ENCODE assay signal across 9 cellular contexts in genomic region chr7:2527505-2528464, GRCh38. TPM values are rescaled to one million over a fixed set of nuclear protein-coding genes. Genes with fewer than 3 reads are reported as not detected.
DNase-seq lines count a peak whose midpoint lies in the region; ATAC-seq and TF ChIP-seq lines count a peak whose summit lies in the region.
"Had no signal": no experiment of that assay in that cellular context is flagged by ENCODE, and none has a peak within 500 bp of the region (broad histone marks: within the 10 kb centered on the region; RNA-seq: fewer than 3 reads in every experiment).

No MANE protein-coding gene starts in this region.

- H3K27ac ChIP-seq in Panc1 (ENCODE audit: low read length) (peak overlapping the region; percentile 85), sigmoid colon (peak overlapping the region in 2 of 4 donors; percentile 61 to 70)

- H3K36me3 ChIP-seq in Panc1 (ENCODE audit: control insufficient read depth, insufficient read depth, low read length) (no peaks in the 10 kb centered on the region), mucosa of stomach (ENCODE audit: control insufficient read depth, insufficient read depth, low read length) (peaks cover 33% of the 10 kb centered on the region), sigmoid colon (no peaks in the 10 kb centered on the region)

- H3K9me3 ChIP-seq in Panc1 (ENCODE audit: control insufficient read depth, insufficient read depth, low read depth, low read length): no peaks in the 10 kb centered on the region
- no peaks in the 10 kb centered on the region for H3K9me3 ChIP-seq in mucosa of stomach (ENCODE audit: control insufficient read depth, low read length)
- no peaks in the 10 kb centered on the region for H3K9me3 ChIP-seq in sigmoid colon

- no TSS peak for BruUV-seq in Panc1 (replicated peaks; lab: Mats Ljungman, UMichigan)

- peak overlapping the region; percentile 23 for H3K9ac ChIP-seq in mucosa of stomach (ENCODE audit: low read length)

- intact Hi-C loops in Panc1 (cut with micrococcal nuclease; ENCODE audit: unreplicated experiment) (no loop called here), sigmoid colon (cut with DNase I) (no loop called here)

- H3K4me3 ChIP-seq in Panc1 (ENCODE audit: low read depth in 2 of 2, low read length in 2 of 2) (no peak overlapping the region), astrocyte of the spinal cord (ENCODE audit: low read depth, low read length) (no peak overlapping the region), mucosa of stomach (ENCODE audit: low read length) (no peak overlapping the region), sigmoid colon (no peak overlapping the region)

- H3K4me1 ChIP-seq in Panc1 (ENCODE audit: control insufficient read depth, insufficient read depth, low read length) (peaks cover 83% of the 10 kb centered on the region), mucosa of stomach (ENCODE audit: control insufficient read depth, insufficient read depth, low read length) (peaks cover 84% of the 10 kb centered on the region), sigmoid colon (peaks cover 0 to 46% (median 27%) of the 10 kb centered on the region in 4 donors)

- TF ChIP-seq EP300 in sigmoid colon (IDR thresholded peaks at IDR 0.05): no peak

- CTCF ChIA-PET in Panc1 (lab: Charles Lee): interaction anchor here (0.6 to 1.6 kb wide), 3 partner anchors 48 to 941 kb away, joined by 3 to 10 read pairs (median 3); no protein-coding TSS in a partner anchor

- in situ Hi-C loops in Panc1 (cut with HindIII; ENCODE audit: low pct_unique_long_range_greater_than_20kb, low sequenced_read_pairs) (no loop called here), astrocyte of the spinal cord (cut with HindIII; ENCODE audit: low sequenced_read_pairs) (no loop called here)

- TF ChIP-seq POLR2A in sigmoid colon (IDR thresholded peaks at IDR 0.05): no peak

- POLR2A ChIA-PET in Panc1 (lab: Charles Lee): interaction anchor here (0.6 kb wide), 2 partner anchors 22 to 29 kb away, joined by 3 read pairs; no protein-coding TSS in a partner anchor

- DNase-seq in NCI-H2196 (lab: John Stamatoyannopoulos, UW; ENCODE audit: unreplicated experiment): peak; percentile 64
- DNase-seq in NCI-H2196 treated with DMSO at 0.1 percent for 48 hours (lab: John Stamatoyannopoulos, UW; ENCODE audit: unreplicated experiment): no peak
- DNase-seq in Panc1 (ENCODE audit: low read depth, low spot score): no peak
- DNase-seq in astrocyte of the spinal cord (ENCODE audit: low read depth, low spot score): peak; percentile 76
- DNase-seq in SKM-1 treated with dmso at 0.1 percent for 144 hours (lab: John Stamatoyannopoulos, UW; ENCODE audit: unreplicated experiment): no peak
- no peak for DNase-seq in mesenteric fat pad (ENCODE audit: low spot score)
- no peak for DNase-seq in sigmoid colon

- H3K27me3 ChIP-seq in Panc1 (ENCODE audit: control insufficient read depth, insufficient read depth, low read length) (no peaks in the 10 kb centered on the region), mucosa of stomach (ENCODE audit: control insufficient read depth, insufficient read depth, low read length) (no peaks in the 10 kb centered on the region), sigmoid colon (peaks cover 19 to 72% (median 47%) of the 10 kb centered on the region in 3 donors)

- WGBS in sigmoid colon, 2 donors: 45 to 61% methylated on average over 17 of the region's 17 CpGs

- TF ChIP-seq CTCF in Panc1 (IDR thresholded peaks at IDR 0.05): no peak
- TF ChIP-seq CTCF in astrocyte of the spinal cord (IDR thresholded peaks at IDR 0.05; ENCODE audit: low read depth, low read length): no peak
- TF ChIP-seq CTCF in sigmoid colon (IDR thresholded peaks at IDR 0.05): no peak

- ATAC-seq in Panc1: peak; percentile 33

RNA-seq across cellular contexts. Expression of gene LFNG, which starts 8.2 kb away (rescaled TPM):
- 38.1 TPM for total RNA-seq in Panc1 (2021; ENCODE audit: unreplicated experiment)
- polyA plus RNA-seq in Panc1 (2012; ENCODE audit: insufficient read length): 61.6 TPM
- total RNA-seq in mesenteric fat pad: 43.8 TPM
- 1 to 10 TPM; 1.8 to 5.8 (median 5.3) TPM for total RNA-seq in sigmoid colon
- 10 to 100 TPM in 2 of 3 donors, 1 to 10 TPM in 1; 9.2 to 34.5 (median 14.4) TPM for polyA plus RNA-seq in sigmoid colon

RNA-seq across cellular contexts. Expression of gene BRAT1, which starts 27.5 kb away (rescaled TPM):
- total RNA-seq in Panc1 (2021; ENCODE audit: unreplicated experiment) (76.9 TPM), mesenteric fat pad (29.8 TPM), sigmoid colon (10 to 100 TPM; 17.8 to 24.6 (median 22.1) TPM)
- polyA plus RNA-seq in Panc1 (2012; ENCODE audit: insufficient read length): 84.4 TPM
- 10 to 100 TPM in 2 of 3 donors, 1 to 10 TPM in 1; 9.6 to 25.9 (median 11.3) TPM for polyA plus RNA-seq in sigmoid colon

RNA-seq across cellular contexts. Expression of gene IQCE, which starts 31.0 kb away (rescaled TPM):
- total RNA-seq in Panc1 (2021; ENCODE audit: unreplicated experiment): 44.8 TPM
- polyA plus RNA-seq in Panc1 (2012; ENCODE audit: insufficient read length): 49.3 TPM
- 14.4 TPM for total RNA-seq in mesenteric fat pad
- total RNA-seq in sigmoid colon: 10 to 100 TPM in 2 of 4 donors, 1 to 10 TPM in 2; 6.4 to 22.4 (median 11.8) TPM
- polyA plus RNA-seq in sigmoid colon: 10 to 100 TPM in 1 of 3 donors, 1 to 10 TPM in 2; 8.1 to 19.6 (median 9.6) TPM

RNA-seq across cellular contexts. Expression of gene GRIFIN, which starts 51.6 kb away (rescaled TPM):
- not detected for total RNA-seq in Panc1 (2021; ENCODE audit: unreplicated experiment)
- not detected for polyA plus RNA-seq in Panc1 (2012; ENCODE audit: insufficient read length)
- not detected for total RNA-seq in mesenteric fat pad
- total RNA-seq in sigmoid colon: not detected
- not detected for polyA plus RNA-seq in sigmoid colon
- polyA plus RNA-seq: neural cell had no signal

Comparison
In these comparisons a context has a peak if more than half of its experiments do, and no peak if none do; other contexts are left out.
1. DNase-seq: peak in NCI-H2196 (single experiment) and astrocyte of the spinal cord (single experiment); none in NCI-H2196 treated with DMSO at 0.1 percent for 48 hours (single experiment), Panc1 (single experiment), SKM-1 treated with dmso at 0.1 percent for 144 hours (single experiment), mesenteric fat pad (single experiment) and sigmoid colon (single experiment).